ENCODE assay signal across 10 cellular contexts in genomic region chr20:51540585-51540984, GRCh38. TPM values are rescaled to one million over a fixed set of nuclear protein-coding genes. Genes with fewer than 3 reads are reported as not detected.
DNase-seq lines count a peak whose midpoint lies in the region; ATAC-seq and TF ChIP-seq lines count a peak whose summit lies in the region.
"Had no signal": no experiment of that assay in that cellular context is flagged by ENCODE, and none has a peak within 500 bp of the region (broad histone marks: within the 10 kb centered on the region; RNA-seq: fewer than 3 reads in every experiment).

No MANE protein-coding gene starts in this region.

- H3K4me3 Mint-ChIP-seq in type B pancreatic cell = peak overlapping the region; percentile 83

- peak overlapping the region; percentile 98 for H3K27ac Mint-ChIP-seq in activated naive CD4-positive, alpha-beta T cell treated with anti-CD3 and anti-CD28 coated beads, Interleukin-2, amount 50 U/mL, for 72 hours
- H3K27ac Mint-ChIP-seq in type B pancreatic cell = peak overlapping the region; percentile 87

- ATAC-seq in left cardiac atrium = no peak
- no peak for ATAC-seq in activated naive CD4-positive, alpha-beta T cell treated with anti-CD3 and anti-CD28 coated beads, Interleukin-2, amount 50 U/mL, for 72 hours
- ATAC-seq in GM21447 (IDR thresholded peaks at IDR 0.05; ENCODE audit: unreplicated experiment) = no peak

- H3K27ac ChIP-seq in left ventricle myocardium inferior (replicated peaks) = peak overlapping the region; percentile 80
- H3K27ac ChIP-seq in mesodermal cell (ENCODE audit: low read depth, low read length, severe bottlenecking) = peak overlapping the region; percentile 30
- H3K27ac ChIP-seq in ovary = no peak overlapping the region

- H3K36me3 ChIP-seq in left ventricle myocardium inferior (no peaks in the 10 kb centered on the region), mesodermal cell (ENCODE audit: control insufficient read depth, insufficient read depth, low read length) (no peaks in the 10 kb centered on the region), ovary (no peaks in the 10 kb centered on the region)

- H3K9me3 ChIP-seq in left ventricle myocardium inferior (replicated peaks) = peaks cover 11% of the 10 kb centered on the region
- no peaks in the 10 kb centered on the region for H3K9me3 ChIP-seq in mesodermal cell (ENCODE audit: control insufficient read depth, low read length)
- no peaks in the 10 kb centered on the region for H3K9me3 ChIP-seq in ovary

- intact Hi-C loops in left ventricle myocardium inferior (cut with micrococcal nuclease) = no loop called here
- intact Hi-C loops in left cardiac atrium (cut with DNase I) = no loop called here
- intact Hi-C loops in ovary (cut with DNase I) = no loop called here

- peaks cover 27% of the 10 kb centered on the region for H3K4me1 Mint-ChIP-seq in type B pancreatic cell (ENCODE audit: unreplicated experiment)

- peaks cover 28% of the 10 kb centered on the region for H3K27me3 Mint-ChIP-seq in type B pancreatic cell

- no peak for DNase-seq in left ventricle myocardium inferior
- DNase-seq in left cardiac atrium = no peak
- no peak for DNase-seq in activated naive CD4-positive, alpha-beta T cell treated with anti-CD3 and anti-CD28 coated beads, Interleukin-2, amount 50 U/mL, for 72 hours (ENCODE audit: low spot score in 2 of 2)
- no peak for DNase-seq in type B pancreatic cell (ENCODE audit: extremely low spot score, unreplicated experiment)
- DNase-seq in ovary = no peak
- no peak for DNase-seq in central memory CD4-positive, alpha-beta T cell
- DNase-seq: GOT3 had no signal

- H3K36me3 Mint-ChIP-seq in activated naive CD4-positive, alpha-beta T cell treated with anti-CD3 and anti-CD28 coated beads, Interleukin-2, amount 50 U/mL, for 72 hours = peaks cover 31 to 37% of the 10 kb centered on the region in 2 donors
- H3K36me3 Mint-ChIP-seq in type B pancreatic cell = peaks cover 4% of the 10 kb centered on the region
- H3K36me3 Mint-ChIP-seq: CD14-positive monocyte had no signal

- H3K27me3 ChIP-seq in left ventricle myocardium inferior (ENCODE audit: low read depth) (no peaks in the 10 kb centered on the region), ovary (no peaks in the 10 kb centered on the region)

- TF ChIP-seq EP300 in ovary (IDR thresholded peaks at IDR 0.05) = no peak

- H3K4me1 ChIP-seq in left ventricle myocardium inferior = peaks cover 50% of the 10 kb centered on the region
- H3K4me1 ChIP-seq in mesodermal cell (ENCODE audit: control insufficient read depth, insufficient read depth, low read length, poor library complexity, severe bottlenecking) = peaks cover 19% of the 10 kb centered on the region
- H3K4me1 ChIP-seq in ovary (ENCODE audit: insufficient read depth) = peaks cover 4% of the 10 kb centered on the region

- no peak for TF ChIP-seq POLR2A in ovary (IDR thresholded peaks at IDR 0.05)

- 86 to 90% methylated on average over 3 to 4 of the region's 6 CpGs for WGBS in mesodermal cell (ENCODE audit: insufficient coverage in 2 of 2), 2 experiments
- WGBS in ovary, 3 donors = 38 to 56% (median 46%) methylated on average over 6 of the region's 6 CpGs

- H3K9me3 Mint-ChIP-seq in activated naive CD4-positive, alpha-beta T cell treated with anti-CD3 and anti-CD28 coated beads, Interleukin-2, amount 50 U/mL, for 72 hours = no peaks in the 10 kb centered on the region
- peaks cover 9% of the 10 kb centered on the region for H3K9me3 Mint-ChIP-seq in type B pancreatic cell

- TF ChIP-seq CTCF in left ventricle myocardium inferior (IDR thresholded peaks at IDR 0.05; ENCODE audit: borderline replicate concordance) = no peak
- TF ChIP-seq CTCF in type B pancreatic cell (conservative IDR thresholded peaks at IDR 0.05) = no peak
- no peak for TF ChIP-seq CTCF in ovary (IDR thresholded peaks at IDR 0.05)

- peak overlapping the region; percentile 63 for H3K4me3 ChIP-seq in left ventricle myocardium inferior
- no peak overlapping the region for H3K4me3 ChIP-seq in mesodermal cell (ENCODE audit: extremely low read depth, insufficient read depth, low read length, poor library complexity, severe bottlenecking)
- no peak overlapping the region for H3K4me3 ChIP-seq in ovary

RNA-seq across cellular contexts. Expression of gene NFATC2, which starts 1.9 kb away (rescaled TPM):
- total RNA-seq in left ventricle myocardium inferior (4.2 TPM), left cardiac atrium (1 to 10 TPM; 5.7 to 7.0 TPM), type B pancreatic cell (ENCODE audit: low replicate concordance) (4.8 and 9.5 TPM in 2 replicates), ovary (1 to 10 TPM; 3.7 to 9.4 (median 5.1) TPM)
- 10 to 100 TPM; 29.9 to 39.4 TPM for total RNA-seq in activated naive CD4-positive, alpha-beta T cell treated with anti-CD3 and anti-CD28 coated beads, Interleukin-2, amount 50 U/mL, for 72 hours
- 3.4 TPM for polyA plus RNA-seq in mesodermal cell (2013, experiment 1 of 2)
- polyA plus RNA-seq in mesodermal cell (2013, experiment 2 of 2) = 1.9 TPM
- polyA plus RNA-seq in ovary = 1 to 10 TPM; 2.2 to 6.7 TPM

Comparison
In these comparisons a context has a peak if more than half of its experiments do, and no peak if none do; other contexts are left out.
1. H3K27ac ChIP-seq: peak in left ventricle myocardium inferior (single experiment) and mesodermal cell (single experiment); none in ovary (0 of 2).